In the genomic region with DNA sequence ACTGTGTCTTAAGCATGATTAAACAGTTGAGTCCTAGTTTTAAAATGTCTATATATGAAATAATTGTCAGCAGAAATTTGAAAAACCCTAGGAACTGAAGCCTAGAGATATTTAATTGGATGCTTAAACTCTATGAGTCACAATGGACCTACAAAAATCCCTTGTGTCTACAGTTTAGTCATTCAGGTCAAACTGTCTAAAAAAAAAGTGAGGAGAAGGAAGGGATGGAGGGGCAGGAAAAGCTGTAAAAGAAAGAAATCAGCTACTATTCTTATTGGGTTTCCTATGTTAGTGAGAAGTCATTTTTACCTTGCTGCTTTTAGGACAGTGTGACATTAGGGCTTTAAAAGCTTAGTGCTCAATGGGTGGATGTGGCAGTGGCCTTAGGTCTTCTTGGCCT, we compare ENCODE assay signal across 24 cellular contexts.
"Had no signal": no experiment of that assay in that cellular context is flagged by ENCODE, and none has a peak within 500 bp of the region (broad histone marks: within the 10 kb centered on the region; RNA-seq: fewer than 3 reads in every experiment).

No MANE protein-coding gene starts in this region.

- DNase-seq: activated CD4-positive, alpha-beta memory T cell treated with anti-CD3 and anti-CD28 coated beads, Interleukin-2, amount 10 ng/mL, durations not matched to agents 7 days and 5 days; activated CD4-positive, alpha-beta T cell treated with anti-CD3 and anti-CD28 coated beads for 1 hour; activated CD4-positive, alpha-beta T cell treated with anti-CD3 and anti-CD28 coated beads, Interleukin-2, amount 10 ng/mL, durations not matched to agents 7 days and 5 days; activated CD8-positive, alpha-beta memory T cell treated with anti-CD3 and anti-CD28 coated beads, Interleukin-2, amount 50 U/mL, for 48 hours; activated gamma-delta T cell treated with Interleukin-2 at 50 U/mL for 16 hours; activated naive CD4-positive, alpha-beta T cell treated with anti-CD3 and anti-CD28 coated beads, Interleukin-2, amount 50 U/mL, for 16 hours; activated T-cell treated with anti-CD3 and anti-CD28 coated beads, Interleukin-2, amount 50 U/mL, for 24 hours; amniotic stem cell; brain microvascular endothelial cell; caudate nucleus; head of caudate nucleus; hippocampal formation; midbrain; naive thymus-derived CD8-positive, alpha-beta T cell; nucleus accumbens; psoas muscle; right cardiac atrium; stimulated activated CD4-positive, alpha-beta T cell treated with anti-CD3 and anti-CD28 coated beads, Interleukin-15, amount 100 ng/mL, for 24 hours; stimulated activated CD4-positive, alpha-beta T cell treated with anti-CD3 and anti-CD28 coated beads, Interleukin-2, amount 100 ng/mL, for 24 hours; stimulated activated naive CD4-positive, alpha-beta T cell treated with Interleukin-2 at 50 U/mL for 16 hours; T-helper 2 cell; testis; transverse colon had no signal

- H3K4me3 ChIP-seq: esophagus muscularis mucosa, psoas muscle, testis, transverse colon had no signal
